Comparison of ENCODE assay signal across 8 cellular contexts in the genomic region with DNA sequence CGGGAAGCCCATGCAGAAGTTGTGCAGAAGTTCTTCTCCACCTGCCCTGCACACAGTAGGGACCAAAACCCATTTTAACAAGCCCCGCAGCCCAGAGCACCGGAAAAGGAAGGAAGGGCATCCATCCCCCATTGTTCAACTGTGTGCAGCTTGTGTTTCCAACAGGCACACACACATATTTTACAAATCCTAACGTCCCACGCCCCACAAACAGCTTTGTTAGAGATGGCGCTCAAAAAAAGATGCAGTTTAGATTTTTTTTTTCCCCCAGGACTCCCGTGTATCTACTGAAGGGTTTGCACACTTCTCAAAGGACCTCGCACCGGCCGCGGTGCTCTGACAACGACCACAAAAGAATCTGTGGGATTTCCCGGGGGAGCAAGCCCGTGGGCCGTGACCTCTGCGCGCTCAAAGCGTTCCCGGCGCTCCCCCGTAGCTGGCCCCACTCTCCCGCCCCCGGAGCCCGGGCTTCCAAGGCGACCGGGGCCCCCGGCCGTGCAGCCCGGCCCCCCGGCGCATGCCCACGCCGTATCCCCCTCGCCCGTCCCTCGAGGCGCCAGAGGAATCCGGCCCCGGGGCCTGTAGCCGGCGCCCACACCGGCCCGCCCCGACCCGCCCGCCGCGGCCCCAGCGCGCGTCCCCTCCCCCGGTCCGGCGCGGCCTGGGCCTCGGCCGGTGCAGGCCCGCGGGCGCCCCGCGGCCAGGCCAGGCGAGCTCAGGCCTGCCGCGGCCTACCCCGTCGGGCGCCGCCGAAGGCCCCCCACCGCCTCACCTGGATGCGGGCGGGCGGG. TPM values are rescaled to one million over a fixed set of nuclear protein-coding genes. Genes with fewer than 3 reads are reported as not detected.
DNase-seq lines count a peak whose midpoint lies in the region; ATAC-seq and TF ChIP-seq lines count a peak whose summit lies in the region.

No MANE protein-coding gene starts in this region.

- peaks cover 6% of the 10 kb centered on the region for H3K4me1 ChIP-seq in RWPE2 (ENCODE audit: insufficient read depth, poor library complexity, severe bottlenecking)
- peaks cover 13 to 49% (median 44%) of the 10 kb centered on the region in 4 donors for H3K4me1 ChIP-seq in liver (ENCODE audit: control insufficient read depth in 4 of 4, insufficient read depth in 4 of 4, low read length in 3 of 4)
- peaks cover 46% of the 10 kb centered on the region for H3K4me1 ChIP-seq in stomach smooth muscle (ENCODE audit: control insufficient read depth, insufficient read depth, low read length)

- TF ChIP-seq CTCF in RWPE2 (IDR thresholded peaks at IDR 0.05; ENCODE audit: poor library complexity, severe bottlenecking) (no peak), MCF 10A (IDR thresholded peaks at IDR 0.05; ENCODE audit: unreplicated experiment) (no peak), liver (IDR thresholded peaks at IDR 0.05; ENCODE audit: low read depth, low read length, missing input control) (no peak)

- under 1% methylated on average over 74 of the region's 74 CpGs for WGBS in liver

- no peak for TF ChIP-seq RAD21 in liver (IDR thresholded peaks at IDR 0.05)

- DNase-seq in activated CD4-positive, CD25-positive, alpha-beta regulatory T cell (lab: John Stamatoyannopoulos, UW) = no peak
- DNase-seq in RWPE2 (ENCODE audit: low spot score) (no peak), MCF 10A (ENCODE audit: unreplicated experiment) (no peak), LoVo (ENCODE audit: low spot score) (no peak)

- H3K27ac Mint-ChIP-seq in MCF 10A (ENCODE audit: low read depth, unreplicated experiment) = peak overlapping the region; percentile 71

- H3K27ac ChIP-seq in RWPE2 (ENCODE audit: poor library complexity, severe bottlenecking) (peak overlapping the region; percentile 56), liver (ENCODE audit: low read depth in 1 of 2, low read length in 2 of 2) (no peak overlapping the region), stomach smooth muscle (ENCODE audit: low read length) (no peak overlapping the region)

- no peaks in the 10 kb centered on the region for H3K27me3 Mint-ChIP-seq in MCF 10A (ENCODE audit: insufficient read depth, unreplicated experiment)

- peak overlapping the region; percentile 95 for H3K4me3 Mint-ChIP-seq in MCF 10A (ENCODE audit: unreplicated experiment)

- intact Hi-C loops in MCF 10A (cut with micrococcal nuclease) = loop anchor here (10.0 kb wide), 1 partner anchor 150 kb away; no protein-coding TSS in a partner anchor

- H3K9ac ChIP-seq in liver (ENCODE audit: low read depth in 1 of 2, low read length in 2 of 2) = peak overlapping the region; percentile 26 to 48
- H3K9ac ChIP-seq in stomach smooth muscle (ENCODE audit: low read length in 2 of 2) = peak overlapping the region; percentile 66 to 78

- H3K9me3 ChIP-seq in RWPE2 (ENCODE audit: severe bottlenecking) = no peaks in the 10 kb centered on the region
- no peaks in the 10 kb centered on the region for H3K9me3 ChIP-seq in liver (ENCODE audit: control insufficient read depth in 4 of 4, low read length in 3 of 4)
- no peaks in the 10 kb centered on the region for H3K9me3 ChIP-seq in stomach smooth muscle (ENCODE audit: control insufficient read depth in 2 of 2, low read length in 2 of 2)

- H3K4me3 ChIP-seq in RWPE2 (ENCODE audit: severe bottlenecking) (peak overlapping the region; percentile 76), liver (ENCODE audit: low read depth in 1 of 3, low read length in 3 of 3) (peak overlapping the region; percentile 44 to 94 (median 70)), stomach smooth muscle (ENCODE audit: low read length in 2 of 2) (peak overlapping the region; percentile 78 to 80)

- CTCF ChIA-PET in MCF 10A (lab: Yijun Ruan, JAX) = interaction anchor here (0.6 to 4.2 kb wide), 4 partner anchors 11 to 247 kb away, joined by 3 to 16 read pairs (median 6); partner anchors contain the start of gene TIMM44

- ATAC-seq in activated CD4-positive, CD25-positive, alpha-beta regulatory T cell treated with anti-CD3 and anti-CD28 coated beads, Interleukin-2, amount 50 U/mL, for 24 hours = peak; percentile 1 to 14
- ATAC-seq in HG02943 (IDR thresholded peaks at IDR 0.05; ENCODE audit: low read depth, unreplicated experiment) (peak; percentile 14), RWPE2 (ENCODE audit: low read depth) (no peak)

- H3K36me3 ChIP-seq in RWPE2 (ENCODE audit: low read depth) = peaks cover 8% of the 10 kb centered on the region
- H3K36me3 ChIP-seq in liver (ENCODE audit: control insufficient read depth in 4 of 4, insufficient read depth in 3 of 4, low read depth in 1 of 4, low read length in 3 of 4) = no peaks in the 10 kb centered on the region
- H3K36me3 ChIP-seq in stomach smooth muscle (ENCODE audit: control insufficient read depth in 2 of 2, insufficient read depth in 2 of 2, low read length in 2 of 2) = peaks cover 0 to 2% of the 10 kb centered on the region in 2 donors

- H3K36me3 Mint-ChIP-seq in MCF 10A (ENCODE audit: insufficient read depth, unreplicated experiment) = peaks cover 27% of the 10 kb centered on the region

- H3K9me3 Mint-ChIP-seq in MCF 10A (ENCODE audit: unreplicated experiment) = no peaks in the 10 kb centered on the region

- peaks cover 19% of the 10 kb centered on the region for H3K4me1 Mint-ChIP-seq in MCF 10A (ENCODE audit: insufficient read depth, unreplicated experiment)

- no TSS peak for BruUV-seq in MCF 10A (replicated peaks; lab: Mats Ljungman, UMichigan)

- POLR2A ChIA-PET in MCF 10A (lab: Yijun Ruan, JAX) = interaction anchor here (0.6 to 6.4 kb wide), 9 partner anchors 10 to 246 kb away, joined by 3 to 82 read pairs (median 3); partner anchors contain the start of genes SNAPC2 and TIMM44

- H3K27me3 ChIP-seq in RWPE2 (ENCODE audit: insufficient read depth, poor library complexity, severe bottlenecking) (no peaks in the 10 kb centered on the region), liver (ENCODE audit: control insufficient read depth in 4 of 4, insufficient read depth in 4 of 4, low read length in 3 of 4) (no peaks in the 10 kb centered on the region), stomach smooth muscle (ENCODE audit: control insufficient read depth in 1 of 2, insufficient read depth in 2 of 2, low read length in 2 of 2) (no peaks in the 10 kb centered on the region)

TF ChIP-seq in liver, 16 proteins besides CTCF, POLR2A, EP300 and RAD21:
- no peak for TF ChIP-seq EGR1 (IDR thresholded peaks at IDR 0.05; ENCODE audit: low read depth in 2 of 2)
- TF ChIP-seq NR2F2 (IDR thresholded peaks at IDR 0.05) = no peak
- TF ChIP-seq JUND (IDR thresholded peaks at IDR 0.05) = no peak
- TF ChIP-seq HNF4G (IDR thresholded peaks at IDR 0.05) = no peak

RNA-seq across cellular contexts. Expression of gene ELAVL1, which starts 0.5 kb away (rescaled TPM):
- total RNA-seq in MCF 10A (2022) (53.7 and 58.1 TPM in 2 replicates), liver (10 to 100 TPM; 21.2 to 33.7 TPM)
- 10 to 100 TPM; 14.4 to 17.0 TPM for polyA plus RNA-seq in liver

RNA-seq across cellular contexts. Expression of gene CCL25, which starts 47.6 kb away (rescaled TPM):
- total RNA-seq in MCF 10A (2022) (not detected in 2 replicates), liver (not detected)
- polyA plus RNA-seq in liver = not detected
